Comparison of ENCODE assay signal across 9 cellular contexts in genomic region chr2:1750935-1751767, GRCh38. TPM values are rescaled to one million over a fixed set of nuclear protein-coding genes. Genes with fewer than 3 reads are reported as not detected.
A peak's percentile ranks its signal among the peaks of the same experiment; 100 is the strongest.
DNase-seq lines count a peak whose midpoint lies in the region; ATAC-seq and TF ChIP-seq lines count a peak whose summit lies in the region.
"Had no signal": no experiment of that assay in that cellular context is flagged by ENCODE, and none has a peak within 500 bp of the region (broad histone marks: within the 10 kb centered on the region; RNA-seq: fewer than 3 reads in every experiment).

No MANE protein-coding gene starts in this region.

- peaks cover 11% of the 10 kb centered on the region for H3K27me3 Mint-ChIP-seq in activated CD4-positive, alpha-beta T cell treated with anti-CD3 and anti-CD28 coated beads, Interleukin-2, amount 10 ng/mL, durations not matched to agents 7 days and 5 days

- peak; percentile 67 for DNase-seq in D341Med (ENCODE audit: low spot score)
- DNase-seq in HCEC 1CT, result peak; percentile 85
- peak; percentile 83 for DNase-seq in NCI-H2171 (lab: John Stamatoyannopoulos, UW)
- peak; percentile 31 for DNase-seq in activated CD4-positive, alpha-beta T cell treated with anti-CD3 and anti-CD28 coated beads, Interleukin-2, amount 10 ng/mL, durations not matched to agents 7 days and 5 days
- DNase-seq in epidermal melanocyte (ENCODE audit: insufficient read length, low spot score), result peak; percentile 67
- peak; percentile 45 to 79 (median 70) for DNase-seq in mucosa of descending colon
- peak in 36 of 49 donors; percentile 3 to 71 (median 40) for DNase-seq in substantia nigra (lab: John Stamatoyannopoulos, UW)
- no peak for DNase-seq in MV-4-11 (lab: John Stamatoyannopoulos, UW)

- H3K4me3 ChIP-seq in mucosa of descending colon, result no peak overlapping the region

- no peak overlapping the region for H3K27ac Mint-ChIP-seq in activated CD4-positive, alpha-beta T cell treated with anti-CD3 and anti-CD28 coated beads, Interleukin-2, amount 10 ng/mL, durations not matched to agents 7 days and 5 days

- H3K4me3 Mint-ChIP-seq in activated CD4-positive, alpha-beta T cell treated with anti-CD3 and anti-CD28 coated beads, Interleukin-2, amount 10 ng/mL, durations not matched to agents 7 days and 5 days, result no peak overlapping the region

- H3K9me3 ChIP-seq in mucosa of descending colon, result peaks cover 7% of the 10 kb centered on the region

- H3K27ac ChIP-seq in substantia nigra (ENCODE audit: low read depth, low read length, poor library complexity, severe bottlenecking), result no peak overlapping the region
- H3K27ac ChIP-seq: KMS-11 had no signal

- peak; percentile 67 for TF ChIP-seq CTCF in mucosa of descending colon (IDR thresholded peaks at IDR 0.05)

- peak; percentile 78 for ATAC-seq in mucosa of descending colon

- intact Hi-C loops in mucosa of descending colon (cut with DNase I, micrococcal nuclease), result no loop called here

- POLR2A ChIA-PET in activated CD4-positive, alpha-beta T cell treated with anti-CD3 and anti-CD28 coated beads, Interleukin-2, amount 10 ng/mL, durations not matched to agents 7 days and 5 days (lab: Charles Lee), result no interaction called here

- H3K36me3 ChIP-seq in mucosa of descending colon (ENCODE audit: low read depth), result no peaks in the 10 kb centered on the region

- peaks cover 3% of the 10 kb centered on the region for H3K9me3 Mint-ChIP-seq in activated CD4-positive, alpha-beta T cell treated with anti-CD3 and anti-CD28 coated beads, Interleukin-2, amount 10 ng/mL, durations not matched to agents 7 days and 5 days

- H3K36me3 Mint-ChIP-seq in activated CD4-positive, alpha-beta T cell treated with anti-CD3 and anti-CD28 coated beads, Interleukin-2, amount 10 ng/mL, durations not matched to agents 7 days and 5 days (ENCODE audit: low read depth), result no peaks in the 10 kb centered on the region

- no peaks in the 10 kb centered on the region for H3K4me1 ChIP-seq in mucosa of descending colon (ENCODE audit: low read depth)

- CTCF ChIA-PET in activated CD4-positive, alpha-beta T cell treated with anti-CD3 and anti-CD28 coated beads, Interleukin-2, amount 10 ng/mL, durations not matched to agents 7 days and 5 days (lab: Charles Lee), result interaction anchor here (1.0 kb wide), 1 partner anchor 51 kb away, joined by 3 read pairs; no protein-coding TSS in a partner anchor

- H3K4me1 Mint-ChIP-seq in activated CD4-positive, alpha-beta T cell treated with anti-CD3 and anti-CD28 coated beads, Interleukin-2, amount 10 ng/mL, durations not matched to agents 7 days and 5 days, result no peaks in the 10 kb centered on the region

RNA-seq across cellular contexts. Expression of gene PXDN, which starts 6.8 kb away (rescaled TPM):
- under 1 TPM; 0.20 to 0.58 TPM for total RNA-seq in activated CD4-positive, alpha-beta T cell treated with anti-CD3 and anti-CD28 coated beads, Interleukin-2, amount 10 ng/mL, durations not matched to agents 7 days and 5 days
- 10 to 100 TPM in 2 of 3 donors, 1 to 10 TPM in 1; 9.3 to 52.4 (median 11.9) TPM for total RNA-seq in mucosa of descending colon

Comparison
In these comparisons a context has a peak if more than half of its experiments do, and no peak if none do; other contexts are left out.
1. RNA of gene PXDN, which starts 6.8 kb away (total RNA-seq): 9.3 to 52.4 TPM in mucosa of descending colon; 0.20 to 0.58 TPM in activated CD4-positive, alpha-beta T cell treated with anti-CD3 and anti-CD28 coated beads, Interleukin-2, amount 10 ng/mL, durations not matched to agents 7 days and 5 days; every median in the first group is over 4 times any median in the second.